13 cellular contexts compared by ENCODE assay signal in the genomic region with DNA sequence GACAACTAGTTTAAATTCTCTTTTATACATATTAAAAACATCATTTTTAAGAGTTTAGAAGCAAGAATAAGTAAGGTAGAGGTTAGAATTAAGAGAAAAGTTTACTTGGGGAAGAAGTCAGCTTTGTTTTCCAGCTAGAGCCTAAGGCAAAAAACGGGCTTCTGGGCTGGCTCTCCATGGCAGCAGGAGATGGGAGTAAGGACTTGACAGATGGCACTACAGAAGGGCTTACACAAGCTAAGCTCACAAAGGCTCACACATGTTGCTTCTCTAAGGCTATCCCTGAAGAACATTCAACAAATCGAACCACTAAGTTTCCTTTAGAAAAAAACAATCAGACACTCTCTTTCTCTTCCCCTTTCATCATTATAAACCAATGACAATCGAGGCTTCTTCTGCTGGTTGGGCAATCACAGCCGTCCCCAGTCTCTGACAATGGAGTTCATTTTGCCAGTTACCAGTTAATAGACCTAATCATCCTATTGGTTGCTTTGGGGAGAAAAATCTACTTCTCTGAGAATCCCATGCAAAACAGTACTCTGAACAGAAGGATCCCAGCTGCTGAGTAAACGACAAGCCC. TPM values are rescaled to one million over a fixed set of nuclear protein-coding genes. Genes with fewer than 3 reads are reported as not detected.
A peak's percentile ranks its signal among the peaks of the same experiment; 100 is the strongest.
DNase-seq lines count a peak whose midpoint lies in the region; FAIRE-seq and TF ChIP-seq lines count a peak whose summit lies in the region.
"Had no signal": no experiment of that assay in that cellular context is flagged by ENCODE, and none has a peak within 500 bp of the region (broad histone marks: within the 10 kb centered on the region; RNA-seq: fewer than 3 reads in every experiment).

No MANE protein-coding gene starts in this region.

- H3K9me3 Mint-ChIP-seq in progenitor cell of endocrine pancreas (ENCODE audit: low read depth) (no peaks in the 10 kb centered on the region), osteocyte (ENCODE audit: unreplicated experiment) (no peaks in the 10 kb centered on the region)
- H3K9me3 Mint-ChIP-seq: activated B cell treated with CpG ODN at 0.5 μM for 24 hours had no signal

- H3K4me1 Mint-ChIP-seq in progenitor cell of endocrine pancreas (ENCODE audit: low read depth), result peaks cover 7% of the 10 kb centered on the region
- H3K4me1 Mint-ChIP-seq in osteocyte (ENCODE audit: unreplicated experiment), result peaks cover 23% of the 10 kb centered on the region

- DNase-seq in SIG-M5 treated with dmso at 0.1 percent for 504 hours (lab: John Stamatoyannopoulos, UW; ENCODE audit: unreplicated experiment), result peak; percentile 72
- DNase-seq in SIG-M5 (lab: John Stamatoyannopoulos, UW), result no peak
- peak; percentile 88 for DNase-seq in NCI-H2171 treated with DMSO at 0.1 percent for 48 hours (lab: John Stamatoyannopoulos, UW)
- peak; percentile 66 for DNase-seq in cerebellar cortex (ENCODE audit: low spot score)
- no peak for DNase-seq in progenitor cell of endocrine pancreas (ENCODE audit: low spot score, unreplicated experiment)
- no peak for DNase-seq in HTR-8/SVneo (ENCODE audit: insufficient read length, low spot score)
- no peak for DNase-seq in osteocyte (ENCODE audit: extremely low spot score, unreplicated experiment)
- no peak for DNase-seq in DMS53 (lab: John Stamatoyannopoulos, UW)
- DNase-seq: activated B cell treated with CpG ODN at 0.5 μM for 24 hours, activated gamma-delta T cell, heart right ventricle, mesendoderm, NCI-H1048 had no signal

- H3K27me3 Mint-ChIP-seq in progenitor cell of endocrine pancreas (no peaks in the 10 kb centered on the region), osteocyte (ENCODE audit: unreplicated experiment) (no peaks in the 10 kb centered on the region)
- H3K27me3 Mint-ChIP-seq: activated B cell treated with CpG ODN at 0.5 μM for 24 hours had no signal

- H3K27ac Mint-ChIP-seq in progenitor cell of endocrine pancreas (peak overlapping the region; percentile 54), osteocyte (ENCODE audit: unreplicated experiment) (no peak overlapping the region)
- H3K27ac Mint-ChIP-seq: activated B cell treated with CpG ODN at 0.5 μM for 24 hours had no signal

- TF ChIP-seq CTCF in progenitor cell of endocrine pancreas (IDR thresholded peaks at IDR 0.05; ENCODE audit: unreplicated experiment) (no peak), osteocyte (IDR thresholded peaks at IDR 0.05) (no peak)

- H3K4me3 Mint-ChIP-seq in progenitor cell of endocrine pancreas (ENCODE audit: low read depth), result no peak overlapping the region
- no peak overlapping the region for H3K4me3 Mint-ChIP-seq in osteocyte (ENCODE audit: unreplicated experiment)
- H3K4me3 Mint-ChIP-seq: activated B cell treated with CpG ODN at 0.5 μM for 24 hours had no signal

- FAIRE-seq in HTR-8/SVneo (lab: Jason Lieb, UNC), result no peak

- peaks cover 43% of the 10 kb centered on the region for H3K36me3 Mint-ChIP-seq in progenitor cell of endocrine pancreas (ENCODE audit: insufficient read depth)
- H3K36me3 Mint-ChIP-seq in osteocyte (ENCODE audit: unreplicated experiment), result peaks cover 47% of the 10 kb centered on the region

RNA-seq across cellular contexts. Expression of gene TRIT1, which starts 40.5 kb away (rescaled TPM):
- total RNA-seq in progenitor cell of endocrine pancreas (35.9 and 43.3 TPM in 2 replicates), osteocyte (13.5 and 15.8 TPM in 2 replicates)

RNA-seq across cellular contexts. Expression of gene BMP8B, which starts 54.2 kb away (rescaled TPM):
- total RNA-seq in progenitor cell of endocrine pancreas, result 0.75 and 0.91 TPM in 2 replicates
- total RNA-seq in osteocyte, result 0.08 TPM in 1 of 2 replicates, not detected in the other

RNA-seq across cellular contexts. Expression of gene MYCL, which starts 58.9 kb away (rescaled TPM):
- total RNA-seq in progenitor cell of endocrine pancreas (19.3 and 21.3 TPM in 2 replicates), osteocyte (0.21 TPM in 1 of 2 replicates, not detected in the other)

Comparison
In these comparisons a context has a peak if more than half of its experiments do, and no peak if none do; other contexts are left out.
1. DNase-seq: peak in SIG-M5 treated with dmso at 0.1 percent for 504 hours (single experiment), NCI-H2171 treated with DMSO at 0.1 percent for 48 hours (single experiment) and cerebellar cortex (single experiment); none in SIG-M5 (single experiment), progenitor cell of endocrine pancreas (single experiment), HTR-8/SVneo (single experiment), osteocyte (single experiment) and DMS53 (single experiment).
2. RNA of gene MYCL, which starts 58.9 kb away (total RNA-seq): 19.3 to 21.3 TPM in progenitor cell of endocrine pancreas; 0.21 TPM in osteocyte; every median in the first group is over 10 times any median in the second.